ENCODE assay signal across 8 cellular contexts in genomic region chr2:112032615-112033457, GRCh38. TPM values are rescaled to one million over a fixed set of nuclear protein-coding genes. Genes with fewer than 3 reads are reported as not detected.
DNase-seq lines count a peak whose midpoint lies in the region; ATAC-seq, FAIRE-seq and TF ChIP-seq lines count a peak whose summit lies in the region.

No MANE protein-coding gene starts in this region.

- H3K9me3 ChIP-seq in HepG2 (ENCODE audit: low read length), result peaks cover 10% of the 10 kb centered on the region; the same call in 1 of the 2 replicates

- H3K27ac ChIP-seq in brain microvascular endothelial cell (no peak overlapping the region), HepG2 (ENCODE audit: extremely low read length, insufficient read depth, low read length) (no peak overlapping the region)

- no peak for FAIRE-seq in HepG2 (lab: Jason Lieb, UNC)

- TF ChIP-seq EP300 in HepG2 (IDR thresholded peaks at IDR 0.05; ENCODE audit: low read depth in 2 of 2, low read length in 2 of 2) (no peak), HepG2 (CRISPR knock-in tag; IDR thresholded peaks at IDR 0.05; ENCODE audit: borderline replicate concordance) (no peak)

- 61% methylated on average over 4 of the region's 4 CpGs for WGBS in HepG2 (ENCODE audit: low lambda C conversion rate)

- TF ChIP-seq POLR2A in HepG2 (IDR thresholded peaks at IDR 0.05; ENCODE audit: insufficient read depth in 1 of 2, low read depth in 2 of 2, low read length in 2 of 2), result no peak

- no peaks in the 10 kb centered on the region for H4K20me1 ChIP-seq in HepG2 (ENCODE audit: insufficient read depth, low read length)

- no peak overlapping the region; the same call in 1 of the 2 replicates for H3K4me2 ChIP-seq in HepG2 (ENCODE audit: low read depth, low read length)

- H2AFZ ChIP-seq in HepG2 (ENCODE audit: low read length), result no peak overlapping the region

- no peaks in the 10 kb centered on the region for H3K36me3 ChIP-seq in brain microvascular endothelial cell (replicated peaks)
- H3K36me3 ChIP-seq in HepG2 (replicated peaks in 1 of 2; ENCODE audit: control insufficient read depth in 1 of 2, insufficient read depth in 2 of 2, low read length in 2 of 2), result peaks cover 4 to 6% of the 10 kb centered on the region in 2 experiments; a peak in 3 of 5 replicates

- no peak overlapping the region for H3K9ac ChIP-seq in HepG2 (ENCODE audit: insufficient read depth, low read depth, low read length)

- POLR2A ChIA-PET in HepG2 (lab: Yijun Ruan, JAX), result interaction anchor here (0.7 kb wide), 1 partner anchor 148 kb away, joined by 3 read pairs; no protein-coding TSS in a partner anchor

- BruUV-seq in HepG2 (replicated peaks; lab: Mats Ljungman, UMichigan), result no TSS peak

- peaks cover 18% of the 10 kb centered on the region for H3K4me1 ChIP-seq in HepG2 (ENCODE audit: insufficient read depth, low read length)

- H3K4me3 ChIP-seq in brain microvascular endothelial cell (ENCODE audit: low read depth, low read length) (no peak overlapping the region), HepG2 (replicated peaks in 1 of 3; ENCODE audit: insufficient read depth in 1 of 3, low read depth in 2 of 3, low read length in 3 of 3) (no peak overlapping the region)

- H3K27me3 ChIP-seq in brain microvascular endothelial cell (replicated peaks) (no peaks in the 10 kb centered on the region), HepG2 (ENCODE audit: control insufficient read depth in 1 of 2, insufficient read depth in 2 of 2, low read length in 2 of 2) (no peaks in the 10 kb centered on the region)

- CTCF ChIA-PET in HepG2 (lab: Yijun Ruan, JAX; ENCODE audit: low intra/inter-chr PET ratio, low total read pairs), result no interaction called here

- DNase-seq in NCI-H2227 (lab: John Stamatoyannopoulos, UW; ENCODE audit: unreplicated experiment) (peak; percentile 25), NCI-H2227 treated with DMSO at 0.1 percent for 48 hours (lab: John Stamatoyannopoulos, UW) (no peak), brain microvascular endothelial cell (peak; percentile 73), HepG2 (ENCODE audit: low spot score) (no peak), ureter (ENCODE audit: low spot score) (peak; percentile 80), NCI-H1092 (lab: John Stamatoyannopoulos, UW) (no peak)
- no peak for DNase-seq in activated CD4-positive, alpha-beta T cell treated with anti-CD3 and anti-CD28 coated beads for 48 hours

- ATAC-seq in HepG2 (peak; percentile 62), HG03378 (IDR thresholded peaks at IDR 0.05; ENCODE audit: unreplicated experiment) (no peak)

- TF ChIP-seq RAD21 in HepG2 (CRISPR knock-in tag; IDR thresholded peaks at IDR 0.05), result no peak

- H3K79me2 ChIP-seq in HepG2 (ENCODE audit: insufficient read depth, low read length), result no peaks in the 10 kb centered on the region

- intact Hi-C loops in HepG2 (cut with micrococcal nuclease; ENCODE audit: unreplicated experiment), result no loop called here

- peak; percentile 48 for TF ChIP-seq CTCF in brain microvascular endothelial cell (IDR thresholded peaks at IDR 0.05; ENCODE audit: low read depth, low read length, missing control alignments)
- no peak for TF ChIP-seq CTCF in HepG2 (CRISPR knock-in tag; IDR thresholded peaks at IDR 0.05)

- in situ Hi-C loops in brain microvascular endothelial cell (cut with HindIII; ENCODE audit: low pct_ligation_motif_present, low sequenced_read_pairs) (loop anchor here (25.0 kb wide), 1 partner anchor 146 kb away; the partner anchor contains the start of genes ANAPC1 and MERTK), HepG2 (cut with HindIII; ENCODE audit: extremely low pct_ligation_motif_present, low pct_unique_long_range_greater_than_20kb) (no loop called here)

TF ChIP-seq in HepG2, 621 proteins besides CTCF, POLR2A, EP300 and RAD21 (continues in another document):
- TF ChIP-seq ZBTB4 (CRISPR knock-in tag; IDR thresholded peaks at IDR 0.05; ENCODE audit: borderline replicate concordance) (no peak), ZFX (CRISPR knock-in tag; IDR thresholded peaks at IDR 0.05; ENCODE audit: low read depth) (0 out of 2 replicates have a peak, but pooled peaks have one; percentile 20), ZNF850 (CRISPR knock-in tag; conservative IDR thresholded peaks at IDR 0.05) (no peak), HMGA1 (CRISPR knock-in tag; conservative IDR thresholded peaks at IDR 0.05) (no peak), ZBED4 (CRISPR knock-in tag; IDR thresholded peaks at IDR 0.05; ENCODE audit: borderline replicate concordance) (no peak), ZNF121 (CRISPR knock-in tag; IDR thresholded peaks at IDR 0.05) (peak; percentile 92), ZNF615 (CRISPR knock-in tag; IDR thresholded peaks at IDR 0.05; ENCODE audit: borderline replicate concordance) (no peak)

RNA-seq across cellular contexts. Expression of gene TMEM87B, which starts 22.2 kb away (rescaled TPM):
- total RNA-seq in HepG2 (2016; rRNA removed; fragmentation: Illumina TruSeq; extraction: Trizol) (9.9 and 15.1 TPM in 2 replicates), ureter (51.0 TPM)
- total RNA-seq in HepG2 (2016; cell fraction: cytosol; rRNA removed; fragmentation: Illumina TruSeq; extraction: Trizol; ENCODE audit: low read depth), result 8.3 and 8.9 TPM in 2 replicates
- total RNA-seq in HepG2 (2016; cell fraction: insoluble cytoplasmic fraction; rRNA removed; fragmentation: Illumina TruSeq; extraction: Trizol), result 9.2 and 15.1 TPM in 2 replicates
- total RNA-seq in HepG2 (2016; cell fraction: membrane; rRNA removed; fragmentation: Illumina TruSeq; extraction: Trizol), result 6.2 and 6.3 TPM in 2 replicates
- total RNA-seq in HepG2 (2016; cell fraction: nucleus; rRNA removed; fragmentation: Illumina TruSeq; extraction: Trizol), result 24.1 and 32.0 TPM in 2 replicates
- 13.0 and 16.2 TPM in 2 replicates for polyA plus RNA-seq in HepG2 (2011; rRNA removed)
- polyA plus RNA-seq in HepG2 (2011; cell fraction: cytosol; rRNA removed), result 5.4 and 9.6 TPM in 2 replicates
- 17.3 TPM in 2 replicates for polyA plus RNA-seq in HepG2 (2011; cell fraction: nucleus; rRNA removed)
- polyA plus RNA-seq in HepG2 (2012), result 16.5 and 25.6 TPM in 2 replicates
- 0.47 and 0.84 TPM in 2 replicates for polyA plus RNA-seq in HepG2 (2016; cell fraction: cytosol; fragmentation: Illumina TruSeq; extraction: Trizol; ENCODE audit: low read depth)
- polyA plus RNA-seq in HepG2 (2016; cell fraction: insoluble cytoplasmic fraction; fragmentation: Illumina TruSeq; extraction: Trizol; ENCODE audit: low read depth), result 7.1 and 8.1 TPM in 2 replicates
- 1.6 and 2.5 TPM in 2 replicates for polyA plus RNA-seq in HepG2 (2016; cell fraction: membrane; fragmentation: Illumina TruSeq; extraction: Trizol; ENCODE audit: low read depth)
- 33.9 and 34.2 TPM in 2 replicates for polyA plus RNA-seq in HepG2 (2016; cell fraction: nucleus; fragmentation: Illumina TruSeq; extraction: Trizol; ENCODE audit: insufficient read depth, low read depth)
- 2.3 and 9.3 TPM in 2 replicates for polyA minus RNA-seq in HepG2 (2011; rRNA and poly(A)+ RNA removed; ENCODE audit: low replicate concordance)
- polyA minus RNA-seq in HepG2 (2011; cell fraction: cytosol; rRNA and poly(A)+ RNA removed), result 21.9 and 33.0 TPM in 2 replicates
- polyA minus RNA-seq in HepG2 (2011; cell fraction: nucleus; rRNA and poly(A)+ RNA removed), result 24.2 and 24.7 TPM in 2 replicates

Comparison
In these comparisons a context has a peak if more than half of its experiments do, and no peak if none do; other contexts are left out.
1. DNase-seq: peak in NCI-H2227 (single experiment), brain microvascular endothelial cell (single experiment) and ureter (single experiment); none in NCI-H2227 treated with DMSO at 0.1 percent for 48 hours (single experiment), HepG2 (single experiment), NCI-H1092 (single experiment) and activated CD4-positive, alpha-beta T cell treated with anti-CD3 and anti-CD28 coated beads for 48 hours (single experiment).